In the genomic region with DNA sequence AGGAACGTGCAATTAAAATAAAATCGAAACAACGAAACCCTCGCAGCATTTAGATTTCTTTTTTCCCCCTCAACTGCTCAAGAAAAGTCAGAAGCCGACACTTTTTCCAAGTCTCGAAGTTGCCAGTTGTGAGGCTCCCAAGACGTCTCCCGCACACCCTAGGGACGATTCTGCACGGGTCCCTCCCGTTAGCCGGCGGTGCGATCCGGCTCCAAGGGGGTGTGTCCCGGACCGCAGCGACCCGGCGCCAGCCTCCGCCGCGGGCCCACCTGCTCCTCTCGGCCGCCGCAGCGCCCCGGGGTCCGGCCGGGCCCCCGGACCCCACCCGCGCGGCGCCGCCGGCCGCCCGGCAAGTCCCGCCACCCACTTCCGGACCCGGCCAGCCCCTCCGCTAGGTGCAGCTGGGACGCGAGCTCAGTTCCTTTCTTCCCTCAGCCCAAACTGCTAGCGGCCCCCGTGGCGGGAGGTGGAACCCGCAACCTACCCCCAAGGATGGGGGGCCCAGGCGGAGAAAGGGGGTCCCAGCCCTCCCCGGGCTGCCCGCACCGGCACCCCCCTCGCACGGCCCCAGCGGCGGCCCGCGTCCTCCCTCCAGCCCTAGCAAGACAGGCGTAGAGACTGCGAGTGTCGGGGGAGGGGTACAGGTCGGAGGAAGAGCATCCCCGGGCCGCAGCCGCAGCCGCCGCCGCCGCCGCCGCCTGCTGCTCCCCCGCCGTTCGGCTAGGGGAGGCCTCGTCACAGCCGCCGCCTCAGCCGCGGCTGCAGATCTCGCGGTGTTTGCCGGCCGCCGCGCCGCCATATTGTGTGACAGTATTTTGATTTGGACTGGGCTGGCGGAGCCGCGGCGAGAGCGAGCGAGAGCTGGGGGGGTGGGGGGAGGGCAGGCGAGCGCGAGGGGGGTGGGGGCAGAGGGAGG, we compare ENCODE assay signal across 8 cellular contexts. TPM values are rescaled to one million over a fixed set of nuclear protein-coding genes. Genes with fewer than 3 reads are reported as not detected.
A peak's percentile ranks its signal among the peaks of the same experiment; 100 is the strongest.
DNase-seq lines count a peak whose midpoint lies in the region; ATAC-seq and TF ChIP-seq lines count a peak whose summit lies in the region.

No MANE protein-coding gene starts in this region.

- peak overlapping the region; percentile 94 for H3K4me3 Mint-ChIP-seq in HFFc6
- H3K4me3 Mint-ChIP-seq in activated naive CD8-positive, alpha-beta T cell treated with anti-CD3 and anti-CD28 coated beads for 36 hours, result peak overlapping the region; percentile 91

- H3K27me3 ChIP-seq in parathyroid adenoma (ENCODE audit: control insufficient read depth, insufficient read depth, low read length), result no peaks in the 10 kb centered on the region
- H3K27me3 ChIP-seq in tibial artery, result peaks cover 0 to 4% of the 10 kb centered on the region in 2 donors

- peak overlapping the region; percentile 79 for H3K27ac Mint-ChIP-seq in HFFc6
- H3K27ac Mint-ChIP-seq in activated naive CD8-positive, alpha-beta T cell treated with anti-CD3 and anti-CD28 coated beads for 36 hours, result peak overlapping the region; percentile 96

- H3K36me3 Mint-ChIP-seq in HFFc6 (ENCODE audit: low read depth), result 0 out of 2 replicates have a peak, but pooled peaks cover 3% of the 10 kb centered on the region
- peaks cover 17% of the 10 kb centered on the region for H3K36me3 Mint-ChIP-seq in activated naive CD8-positive, alpha-beta T cell treated with anti-CD3 and anti-CD28 coated beads for 36 hours

- no peaks in the 10 kb centered on the region for H3K27me3 Mint-ChIP-seq in HFFc6 (ENCODE audit: insufficient read depth)
- no peaks in the 10 kb centered on the region for H3K27me3 Mint-ChIP-seq in activated naive CD8-positive, alpha-beta T cell treated with anti-CD3 and anti-CD28 coated beads for 36 hours

- TF ChIP-seq CTCF in GM10266 (IDR thresholded peaks at IDR 0.05; ENCODE audit: control insufficient read depth, insufficient read depth, low read depth, missing control alignments) (peak; percentile 27), HFFc6 (IDR thresholded peaks at IDR 0.05) (no peak), NB4 (IDR thresholded peaks at IDR 0.05; ENCODE audit: low read depth, low read length) (no peak), parathyroid adenoma (IDR thresholded peaks at IDR 0.05) (peak; percentile 8), tibial artery (IDR thresholded peaks at IDR 0.05) (peak in 1 of 2 experiments; percentile 30)

- H3K4me3 ChIP-seq in NB4 (ENCODE audit: low read depth, low read length) (peak overlapping the region; percentile 89), parathyroid adenoma (ENCODE audit: low read depth, low read length) (peak overlapping the region; percentile 90), tibial artery (peak overlapping the region; percentile 72 to 97)

- ATAC-seq in SK-N-SH treated with all-trans-retinoic acid at 6 μM for 48 hours, result peak; percentile 91
- peak; percentile 97 for ATAC-seq in Right ventricle myocardium superior (ENCODE audit: poor library complexity)

- peak; percentile 19 for TF ChIP-seq POLR2A in NB4 (IDR thresholded peaks at IDR 0.05; ENCODE audit: extremely low read depth, insufficient read length)

- intact Hi-C loops in Right ventricle myocardium superior (cut with DNase I), result no loop called here
- intact Hi-C loops in tibial artery (cut with DNase I; ENCODE audit: low total_unique reads), result no loop called here

- peaks cover 34% of the 10 kb centered on the region for H3K4me1 Mint-ChIP-seq in HFFc6 (ENCODE audit: low read depth)
- H3K4me1 Mint-ChIP-seq in activated naive CD8-positive, alpha-beta T cell treated with anti-CD3 and anti-CD28 coated beads for 36 hours, result peaks cover 21% of the 10 kb centered on the region

- H3K79me2 ChIP-seq in parathyroid adenoma, result no peaks in the 10 kb centered on the region

- peak overlapping the region; percentile 83 for H3K4me2 ChIP-seq in parathyroid adenoma (ENCODE audit: low read length)

- no peaks in the 10 kb centered on the region for H3K9me3 ChIP-seq in parathyroid adenoma (ENCODE audit: control insufficient read depth, low read length)
- no peaks in the 10 kb centered on the region for H3K9me3 ChIP-seq in tibial artery

- DNase-seq in GM10266 (ENCODE audit: extremely low spot score), result peak; percentile 93
- peak; percentile 91 for DNase-seq in HFFc6
- peak; percentile 97 for DNase-seq in NB4 (ENCODE audit: low read depth)
- DNase-seq in activated naive CD8-positive, alpha-beta T cell treated with anti-CD3 and anti-CD28 coated beads for 36 hours, result peak; percentile 92
- peak; percentile 96 for DNase-seq in Right ventricle myocardium superior
- peak; percentile 90 to 94 for DNase-seq in tibial artery

- H3K27ac ChIP-seq in parathyroid adenoma, result peak overlapping the region; percentile 92
- peak overlapping the region; percentile 97 to 98 for H3K27ac ChIP-seq in tibial artery

- peak overlapping the region; percentile 75 for H3K9ac ChIP-seq in parathyroid adenoma

- H2AFZ ChIP-seq in parathyroid adenoma, result peak overlapping the region; percentile 98

- H3K36me3 ChIP-seq in parathyroid adenoma (ENCODE audit: control insufficient read depth, insufficient read depth, low read length) (no peaks in the 10 kb centered on the region), tibial artery (no peaks in the 10 kb centered on the region)

- no peaks in the 10 kb centered on the region for H3K9me3 Mint-ChIP-seq in HFFc6
- peaks cover 1% of the 10 kb centered on the region for H3K9me3 Mint-ChIP-seq in activated naive CD8-positive, alpha-beta T cell treated with anti-CD3 and anti-CD28 coated beads for 36 hours

- H3K4me1 ChIP-seq in parathyroid adenoma (peaks cover 6% of the 10 kb centered on the region), tibial artery (peaks cover 0 to 24% (median 13%) of the 10 kb centered on the region in 4 donors)

TF ChIP-seq in SK-N-SH treated with all-trans-retinoic acid at 6 μM for 48 hours, 23 proteins besides CTCF, POLR2A, EP300 and RAD21:
- TF ChIP-seq, protein P1, sequence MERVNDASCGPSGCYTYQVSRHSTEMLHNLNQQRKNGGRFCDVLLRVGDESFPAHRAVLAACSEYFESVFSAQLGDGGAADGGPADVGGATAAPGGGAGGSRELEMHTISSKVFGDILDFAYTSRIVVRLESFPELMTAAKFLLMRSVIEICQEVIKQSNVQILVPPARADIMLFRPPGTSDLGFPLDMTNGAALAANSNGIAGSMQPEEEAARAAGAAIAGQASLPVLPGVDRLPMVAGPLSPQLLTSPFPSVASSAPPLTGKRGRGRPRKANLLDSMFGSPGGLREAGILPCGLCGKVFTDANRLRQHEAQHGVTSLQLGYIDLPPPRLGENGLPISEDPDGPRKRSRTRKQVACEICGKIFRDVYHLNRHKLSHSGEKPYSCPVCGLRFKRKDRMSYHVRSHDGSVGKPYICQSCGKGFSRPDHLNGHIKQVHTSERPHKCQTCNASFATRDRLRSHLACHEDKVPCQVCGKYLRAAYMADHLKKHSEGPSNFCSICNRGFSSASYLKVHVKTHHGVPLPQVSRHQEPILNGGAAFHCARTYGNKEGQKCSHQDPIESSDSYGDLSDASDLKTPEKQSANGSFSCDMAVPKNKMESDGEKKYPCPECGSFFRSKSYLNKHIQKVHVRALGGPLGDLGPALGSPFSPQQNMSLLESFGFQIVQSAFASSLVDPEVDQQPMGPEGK (CRISPR knock-in tag; IDR thresholded peaks at IDR 0.05; ENCODE audit: borderline replicate concordance), result peak; percentile 86
- TF ChIP-seq CSDC2 (CRISPR knock-in tag; IDR thresholded peaks at IDR 0.05), result 0 out of 2 replicates have a peak, but pooled peaks have one; percentile 26
- TF ChIP-seq, protein P2, sequence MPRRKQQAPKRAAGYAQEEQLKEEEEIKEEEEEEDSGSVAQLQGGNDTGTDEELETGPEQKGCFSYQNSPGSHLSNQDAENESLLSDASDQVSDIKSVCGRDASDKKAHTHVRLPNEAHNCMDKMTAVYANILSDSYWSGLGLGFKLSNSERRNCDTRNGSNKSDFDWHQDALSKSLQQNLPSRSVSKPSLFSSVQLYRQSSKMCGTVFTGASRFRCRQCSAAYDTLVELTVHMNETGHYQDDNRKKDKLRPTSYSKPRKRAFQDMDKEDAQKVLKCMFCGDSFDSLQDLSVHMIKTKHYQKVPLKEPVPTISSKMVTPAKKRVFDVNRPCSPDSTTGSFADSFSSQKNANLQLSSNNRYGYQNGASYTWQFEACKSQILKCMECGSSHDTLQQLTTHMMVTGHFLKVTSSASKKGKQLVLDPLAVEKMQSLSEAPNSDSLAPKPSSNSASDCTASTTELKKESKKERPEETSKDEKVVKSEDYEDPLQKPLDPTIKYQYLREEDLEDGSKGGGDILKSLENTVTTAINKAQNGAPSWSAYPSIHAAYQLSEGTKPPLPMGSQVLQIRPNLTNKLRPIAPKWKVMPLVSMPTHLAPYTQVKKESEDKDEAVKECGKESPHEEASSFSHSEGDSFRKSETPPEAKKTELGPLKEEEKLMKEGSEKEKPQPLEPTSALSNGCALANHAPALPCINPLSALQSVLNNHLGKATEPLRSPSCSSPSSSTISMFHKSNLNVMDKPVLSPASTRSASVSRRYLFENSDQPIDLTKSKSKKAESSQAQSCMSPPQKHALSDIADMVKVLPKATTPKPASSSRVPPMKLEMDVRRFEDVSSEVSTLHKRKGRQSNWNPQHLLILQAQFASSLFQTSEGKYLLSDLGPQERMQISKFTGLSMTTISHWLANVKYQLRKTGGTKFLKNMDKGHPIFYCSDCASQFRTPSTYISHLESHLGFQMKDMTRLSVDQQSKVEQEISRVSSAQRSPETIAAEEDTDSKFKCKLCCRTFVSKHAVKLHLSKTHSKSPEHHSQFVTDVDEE (CRISPR knock-in tag; IDR thresholded peaks at IDR 0.05), result no peak

RNA-seq across cellular contexts. Expression of gene TAB2, which starts 0.5 kb away (rescaled TPM):
- 10 to 100 TPM; 37.8 to 50.6 (median 44.5) TPM for total RNA-seq in HFFc6 (2021; fragmentation: NEBNext Ultra II Directional; extraction: Animal tissue kit (Norgen Biotek cat#: 25700))
- 10 to 100 TPM; 55.5 to 56.1 TPM for total RNA-seq in activated naive CD8-positive, alpha-beta T cell treated with anti-CD3 and anti-CD28 coated beads for 36 hours
- total RNA-seq in Right ventricle myocardium superior, result 58.0 TPM

Comparison
In these comparisons a context has a peak if more than half of its experiments do, and no peak if none do; other contexts are left out.
1. Peak in every context shown above with its lines: DNase-seq, ATAC-seq, H3K4me3 ChIP-seq and H3K27ac ChIP-seq.
2. CTCF ChIP-seq: peak in GM10266 (single experiment) and parathyroid adenoma (single experiment); none in HFFc6 (single experiment) and NB4 (single experiment).